In the genomic region with DNA sequence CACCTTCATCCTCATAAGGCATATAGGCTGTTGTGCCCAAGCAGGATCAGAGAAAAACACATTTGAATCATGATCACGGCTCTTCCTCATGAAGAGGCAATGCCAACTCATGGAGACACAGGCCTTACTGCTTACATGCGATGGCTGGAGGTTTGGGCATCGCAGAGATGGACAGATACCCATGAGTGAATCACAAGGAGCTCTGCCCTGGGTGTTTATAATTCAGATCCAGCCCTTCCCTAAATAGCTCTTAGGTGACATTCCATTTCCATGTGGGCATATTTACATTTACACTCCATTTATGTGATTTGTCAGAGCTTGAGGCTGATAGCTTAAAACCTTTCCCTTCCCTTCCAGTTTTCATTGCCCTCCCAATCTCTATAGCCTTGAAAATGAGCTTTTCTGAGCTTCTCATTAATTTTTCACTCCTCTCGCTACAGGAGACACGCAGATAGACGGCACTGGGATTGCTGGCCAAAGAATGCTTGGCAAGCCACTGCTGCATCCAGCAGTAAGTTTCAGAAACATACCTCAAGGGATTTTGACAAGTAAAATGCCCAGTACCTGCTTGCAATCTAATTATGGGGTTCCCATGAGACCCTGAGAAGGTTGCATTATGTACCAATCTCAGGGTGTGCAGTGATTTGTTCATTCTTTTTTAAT, we compare ENCODE assay signal across 17 cellular contexts.
"Had no signal": no experiment of that assay in that cellular context is flagged by ENCODE, and none has a peak within 500 bp of the region (broad histone marks: within the 10 kb centered on the region; RNA-seq: fewer than 3 reads in every experiment).

No MANE protein-coding gene starts in this region.

- H3K4me3 Mint-ChIP-seq: activated CD8-positive, alpha-beta memory T cell treated with anti-CD3 and anti-CD28 coated beads, Interleukin-2, amount 10 ng/mL, durations not matched to agents 7 days and 5 days; activated naive CD8-positive, alpha-beta T cell; activated T-cell treated with anti-CD3 and anti-CD28 coated beads, Interleukin-2, amount 50 U/mL, for 4 hours; nephron progenitor cell had no signal

- H3K9me3 ChIP-seq: colonic mucosa, gastrocnemius medialis, psoas muscle, sigmoid colon, uterus had no signal

- H3K27ac ChIP-seq: colonic mucosa, gastrocnemius medialis, psoas muscle, sigmoid colon, uterus had no signal

- H3K4me1 ChIP-seq: colonic mucosa, gastrocnemius medialis, psoas muscle, uterus had no signal

- H3K27ac Mint-ChIP-seq: activated CD8-positive, alpha-beta memory T cell treated with anti-CD3 and anti-CD28 coated beads, Interleukin-2, amount 10 ng/mL, durations not matched to agents 7 days and 5 days; activated naive CD8-positive, alpha-beta T cell; nephron progenitor cell had no signal

- H3K27me3 ChIP-seq: colonic mucosa, gastrocnemius medialis, sigmoid colon, uterus had no signal

- DNase-seq: activated CD4-positive, alpha-beta T cell treated with anti-CD3 and anti-CD28 coated beads, Interleukin-2, amount 50 U/mL, for 4 hours; activated CD4-positive, CD25-positive, alpha-beta regulatory T cell treated with anti-CD3 and anti-CD28 coated beads, Interleukin-2, amount 50 U/mL, for 72 hours; activated CD8-positive, alpha-beta memory T cell treated with anti-CD3 and anti-CD28 coated beads, Interleukin-2, amount 10 ng/mL, durations not matched to agents 7 days and 5 days; activated effector memory CD4-positive, alpha-beta T cell treated with anti-CD3 and anti-CD28 coated beads, Interleukin-2, amount 50 U/mL, for 16 hours; activated T-cell treated with anti-CD3 and anti-CD28 coated beads, Interleukin-2, amount 50 U/mL, for 4 hours; colonic mucosa; effector CD4-positive, alpha-beta T cell; gastrocnemius medialis; kidney; nephron progenitor cell; psoas muscle; sigmoid colon; stimulated activated CD4-positive, alpha-beta T cell treated with anti-CD3 and anti-CD28 coated beads, Interleukin-12 subunit alpha, Interleukin-12 subunit beta, amount 100 ng/mL, for 4 hours; stimulated activated naive CD4-positive, alpha-beta T cell; T-helper 2 cell; uterus had no signal

- H3K9me3 Mint-ChIP-seq: activated T-cell treated with anti-CD3 and anti-CD28 coated beads, Interleukin-2, amount 50 U/mL, for 4 hours had no signal

- H3K36me3 ChIP-seq: colonic mucosa, gastrocnemius medialis, sigmoid colon, uterus had no signal

- ATAC-seq: activated CD8-positive, alpha-beta memory T cell treated with anti-CD3 and anti-CD28 coated beads, Interleukin-2, amount 10 ng/mL, durations not matched to agents 7 days and 5 days; activated T-cell treated with anti-CD3 and anti-CD28 coated beads, Interleukin-2, amount 50 U/mL, for 4 hours; gastrocnemius medialis; psoas muscle had no signal

- H3K4me3 ChIP-seq: colonic mucosa, gastrocnemius medialis, psoas muscle, sigmoid colon, uterus had no signal

- H3K36me3 Mint-ChIP-seq: activated CD8-positive, alpha-beta memory T cell treated with anti-CD3 and anti-CD28 coated beads, Interleukin-2, amount 10 ng/mL, durations not matched to agents 7 days and 5 days; activated naive CD8-positive, alpha-beta T cell had no signal

- H3K4me1 Mint-ChIP-seq: activated CD8-positive, alpha-beta memory T cell treated with anti-CD3 and anti-CD28 coated beads, Interleukin-2, amount 10 ng/mL, durations not matched to agents 7 days and 5 days had no signal
